In the genomic region with DNA sequence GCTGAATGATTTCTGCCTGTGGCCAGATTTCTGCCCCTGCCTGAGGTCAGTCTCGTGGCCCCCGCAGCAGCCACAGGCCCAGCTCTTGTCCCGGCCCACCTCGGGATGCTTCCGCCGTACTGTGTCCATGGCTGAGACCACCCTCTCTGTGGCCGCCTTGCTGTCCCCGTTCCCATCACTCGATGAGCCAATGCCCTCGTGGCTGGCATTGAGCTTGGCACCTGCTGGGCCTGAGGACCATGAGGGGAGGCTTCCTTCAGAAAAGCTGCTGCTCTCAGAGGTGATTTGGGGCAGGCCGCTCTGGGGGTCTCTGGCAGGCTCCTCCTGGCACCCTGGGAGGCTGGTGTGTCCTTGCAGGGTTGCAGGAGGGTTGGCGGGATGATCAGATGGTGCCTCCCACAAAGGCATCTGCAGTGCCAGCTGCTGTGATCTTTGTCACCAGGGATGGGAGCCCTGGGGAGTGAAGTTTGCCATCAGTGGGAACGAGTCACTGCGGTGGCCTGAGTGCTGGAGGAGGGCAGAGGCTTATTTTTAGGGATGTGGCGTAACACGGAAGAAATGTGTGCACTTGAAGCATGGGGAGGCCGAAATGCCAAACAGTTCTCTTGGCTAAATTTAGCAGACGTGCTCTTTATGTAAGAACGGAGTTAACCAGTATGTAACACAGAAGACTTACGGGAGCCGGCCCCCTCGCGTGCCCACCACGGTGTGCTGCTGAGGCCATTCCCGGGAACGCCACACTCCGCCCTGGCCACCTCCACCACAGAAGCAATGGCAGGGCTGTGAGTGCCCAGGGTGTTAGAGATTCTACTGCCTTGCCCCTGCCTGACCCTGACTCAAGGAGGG, we compare ENCODE assay signal across 13 cellular contexts. TPM values are rescaled to one million over a fixed set of nuclear protein-coding genes. Genes with fewer than 3 reads are reported as not detected.
DNase-seq lines count a peak whose midpoint lies in the region; ATAC-seq and TF ChIP-seq lines count a peak whose summit lies in the region.
"Had no signal": no experiment of that assay in that cellular context is flagged by ENCODE, and none has a peak within 500 bp of the region (broad histone marks: within the 10 kb centered on the region; RNA-seq: fewer than 3 reads in every experiment).

No MANE protein-coding gene starts in this region.

- 54 to 61% methylated on average over 27 of the region's 27 CpGs for WGBS in heart right ventricle, 2 donors

- H3K4me1 Mint-ChIP-seq in stimulated activated naive CD8-positive, alpha-beta T cell treated with anti-CD3 and anti-CD28 coated beads, Interleukin-15, amount 100 ng/mL, for 72 hours: no peaks in the 10 kb centered on the region
- H3K4me1 Mint-ChIP-seq: naive thymus-derived CD8-positive, alpha-beta T cell had no signal

- ATAC-seq in heart right ventricle (peak; percentile 60 to 89 (median 83)), GM21529 (IDR thresholded peaks at IDR 0.05; ENCODE audit: unreplicated experiment) (no peak), HG02763 (IDR thresholded peaks at IDR 0.05; ENCODE audit: unreplicated experiment) (no peak)
- no peak for ATAC-seq in stimulated activated naive CD8-positive, alpha-beta T cell treated with anti-CD3 and anti-CD28 coated beads, Interleukin-15, amount 100 ng/mL, for 72 hours
- ATAC-seq: naive thymus-derived CD8-positive, alpha-beta T cell had no signal

- intact Hi-C loops in heart right ventricle (cut with DNase I): loop anchor here in 6 of 10 donors (5.0 kb wide), 2 partner anchors 45 to 50 kb away; a partner anchor contains a TSS

- peak overlapping the region in 2 of 4 donors; percentile 37 to 78 for H3K27ac ChIP-seq in Peyer's patch
- H3K27ac ChIP-seq in heart right ventricle: peak overlapping the region; percentile 87 to 99 (median 95)
- peak overlapping the region; percentile 77 for H3K27ac ChIP-seq in rectal smooth muscle tissue (ENCODE audit: low read depth, low read length)

- H3K9me3 ChIP-seq in Peyer's patch: no peaks in the 10 kb centered on the region
- H3K9me3 ChIP-seq in heart right ventricle: no peaks in the 10 kb centered on the region

- H3K27ac Mint-ChIP-seq in stimulated activated naive CD8-positive, alpha-beta T cell treated with anti-CD3 and anti-CD28 coated beads, Interleukin-15, amount 100 ng/mL, for 72 hours: peak overlapping the region in 1 of 2 donors; percentile 46
- H3K27ac Mint-ChIP-seq: activated T-helper 1 cell treated with anti-CD3 and anti-CD28 coated beads, Interleukin-12 subunit alpha, Interleukin-12 subunit beta, Interleukin-2, Interleukin-4 antibody, amounts not matched to agents 30 ng/mL and 10 ng/mL and 1 ng/mL, durations not matched to agents 14 hours and 24 hours and 36 hours had no signal

- no peak for TF ChIP-seq CTCF in Peyer's patch (IDR thresholded peaks at IDR 0.05)
- no peak for TF ChIP-seq CTCF in heart right ventricle (IDR thresholded peaks at IDR 0.05)

- H3K4me3 ChIP-seq in H7 (ENCODE audit: insufficient read depth, low read depth, low read length): no peak overlapping the region
- H3K4me3 ChIP-seq in Peyer's patch: no peak overlapping the region
- H3K4me3 ChIP-seq in heart right ventricle: peak overlapping the region in 9 of 10 donors; percentile 38 to 55 (median 48)
- H3K4me3 ChIP-seq in rectal smooth muscle tissue (ENCODE audit: low read length): no peak overlapping the region

- H3K9ac ChIP-seq in rectal smooth muscle tissue (ENCODE audit: low read length): no peak overlapping the region

- H3K4me1 ChIP-seq in Peyer's patch: peaks cover 0 to 10% (median 0%) of the 10 kb centered on the region in 4 donors
- peaks cover 18 to 75% (median 39%) of the 10 kb centered on the region in 9 donors for H3K4me1 ChIP-seq in heart right ventricle
- H3K4me1 ChIP-seq in rectal smooth muscle tissue (ENCODE audit: control insufficient read depth, insufficient read depth, low read length): peaks cover 20% of the 10 kb centered on the region

- DNase-seq in H7: peak; percentile 49
- peak in 2 of 3 donors; percentile 41 for DNase-seq in Peyer's patch
- DNase-seq in heart right ventricle: peak; percentile 59 to 74
- no peak for DNase-seq in stimulated activated naive CD8-positive, alpha-beta T cell treated with anti-CD3 and anti-CD28 coated beads, Interleukin-15, amount 100 ng/mL, for 72 hours
- no peak for DNase-seq in HT-29 (ENCODE audit: low spot score)
- DNase-seq: erythroblast; MM.1S; naive thymus-derived CD8-positive, alpha-beta T cell had no signal

- H3K27me3 ChIP-seq in H7 (ENCODE audit: control insufficient read depth, insufficient read depth, low read length) (no peaks in the 10 kb centered on the region), Peyer's patch (no peaks in the 10 kb centered on the region), heart right ventricle (no peaks in the 10 kb centered on the region), rectal smooth muscle tissue (ENCODE audit: control insufficient read depth, insufficient read depth, low read length) (no peaks in the 10 kb centered on the region)

- H3K36me3 ChIP-seq in H7 (replicated peaks; ENCODE audit: control insufficient read depth, insufficient read depth, low read length) (no peaks in the 10 kb centered on the region), Peyer's patch (no peaks in the 10 kb centered on the region), heart right ventricle (peaks cover 0 to under 1% (median 0%) of the 10 kb centered on the region in 9 donors), rectal smooth muscle tissue (ENCODE audit: control insufficient read depth, insufficient read depth, low read length) (no peaks in the 10 kb centered on the region)

- no peaks in the 10 kb centered on the region for H3K27me3 Mint-ChIP-seq in stimulated activated naive CD8-positive, alpha-beta T cell treated with anti-CD3 and anti-CD28 coated beads, Interleukin-15, amount 100 ng/mL, for 72 hours
- H3K27me3 Mint-ChIP-seq: naive thymus-derived CD8-positive, alpha-beta T cell had no signal

- H3K4me3 Mint-ChIP-seq in stimulated activated naive CD8-positive, alpha-beta T cell treated with anti-CD3 and anti-CD28 coated beads, Interleukin-15, amount 100 ng/mL, for 72 hours: no peak overlapping the region
- H3K4me3 Mint-ChIP-seq: activated T-helper 1 cell treated with anti-CD3 and anti-CD28 coated beads, Interleukin-12 subunit alpha, Interleukin-12 subunit beta, Interleukin-2, Interleukin-4 antibody, amounts not matched to agents 30 ng/mL and 10 ng/mL and 1 ng/mL, durations not matched to agents 14 hours and 24 hours and 36 hours; naive thymus-derived CD8-positive, alpha-beta T cell had no signal

- peaks cover 4 to 14% of the 10 kb centered on the region in 2 donors for H3K9me3 Mint-ChIP-seq in stimulated activated naive CD8-positive, alpha-beta T cell treated with anti-CD3 and anti-CD28 coated beads, Interleukin-15, amount 100 ng/mL, for 72 hours
- H3K9me3 Mint-ChIP-seq: naive thymus-derived CD8-positive, alpha-beta T cell had no signal

- no peak for TF ChIP-seq POLR2A in Peyer's patch (IDR thresholded peaks at IDR 0.05)

RNA-seq across cellular contexts. Expression of a gene that starts 47.7 kb away (rescaled TPM):
- total RNA-seq in H7 (2014; rRNA removed; shearing (Covaris generic)): 2.5 and 3.5 TPM in 2 replicates
- total RNA-seq in Peyer's patch (1 to 10 TPM in 3 of 4 donors, under 1 TPM in 1; 0.53 to 2.5 (median 1.8) TPM), heart right ventricle (10 to 100 TPM; 11.4 to 30.6 (median 19.4) TPM)
- 10 to 100 TPM in 1 of 2 donors, 1 to 10 TPM in 1; 3.0 to 20.9 TPM for polyA plus RNA-seq in heart right ventricle
- total RNA-seq in HT-29 (2014; rRNA removed; shearing (Covaris generic)): not detected in 2 replicates
- total RNA-seq: bronchial epithelial cell had no signal

Comparison
In these comparisons a context has a peak if more than half of its experiments do, and no peak if none do; other contexts are left out.
1. DNase-seq: peak in H7 (single experiment), Peyer's patch (2 of 3) and heart right ventricle (2 of 2); none in stimulated activated naive CD8-positive, alpha-beta T cell treated with anti-CD3 and anti-CD28 coated beads, Interleukin-15, amount 100 ng/mL, for 72 hours (0 of 2) and HT-29 (single experiment).
2. H3K4me3 ChIP-seq: peak in heart right ventricle (9 of 10); none in H7 (single experiment), Peyer's patch (0 of 4) and rectal smooth muscle tissue (single experiment).
3. ATAC-seq: peak in heart right ventricle (8 of 8); none in GM21529 (single experiment), HG02763 (single experiment) and stimulated activated naive CD8-positive, alpha-beta T cell treated with anti-CD3 and anti-CD28 coated beads, Interleukin-15, amount 100 ng/mL, for 72 hours (single experiment).